ENCODE assay signal across 8 cellular contexts in genomic region chr15:99731336-99732267, GRCh38. TPM values are rescaled to one million over a fixed set of nuclear protein-coding genes. Genes with fewer than 3 reads are reported as not detected.
DNase-seq lines count a peak whose midpoint lies in the region; ATAC-seq and TF ChIP-seq lines count a peak whose summit lies in the region.

No MANE protein-coding gene starts in this region.

- POLR2A ChIA-PET in activated naive CD8-positive, alpha-beta T cell treated with anti-CD3 and anti-CD28 coated beads, Interleukin-2, amount 10 ng/mL, durations not matched to agents 7 days and 5 days (lab: Charles Lee): no interaction called here

- no peak for TF ChIP-seq CTCF in HFF-Myc (IDR thresholded peaks at IDR 0.05; ENCODE audit: low read depth, low read length, missing control alignments)

- H3K4me1 Mint-ChIP-seq in activated naive CD8-positive, alpha-beta T cell treated with anti-CD3 and anti-CD28 coated beads, Interleukin-2, amount 10 ng/mL, durations not matched to agents 7 days and 5 days: peaks cover 20% of the 10 kb centered on the region

- no peak for ATAC-seq in activated naive CD8-positive, alpha-beta T cell treated with anti-CD3 and anti-CD28 coated beads, Interleukin-2, amount 10 ng/mL, durations not matched to agents 7 days and 5 days (ENCODE audit: low read depth)
- ATAC-seq in HG03097 (IDR thresholded peaks at IDR 0.05; ENCODE audit: low FRiP score, unreplicated experiment): no peak
- ATAC-seq in GM18858 (IDR thresholded peaks at IDR 0.05; ENCODE audit: unreplicated experiment): no peak

- H3K27ac Mint-ChIP-seq in activated naive CD8-positive, alpha-beta T cell treated with anti-CD3 and anti-CD28 coated beads, Interleukin-2, amount 10 ng/mL, durations not matched to agents 7 days and 5 days: no peak overlapping the region

- no peak overlapping the region for H3K27ac ChIP-seq in skeletal muscle tissue (ENCODE audit: low read depth, low read length)

- peak overlapping the region; percentile 83 to 92 (median 84) for H3K9ac ChIP-seq in skeletal muscle tissue (ENCODE audit: low read depth in 1 of 3, low read length in 3 of 3)

- DNase-seq in HFF-Myc (ENCODE audit: extremely low read depth, low read depth): no peak
- no peak for DNase-seq in activated naive CD8-positive, alpha-beta T cell treated with anti-CD3 and anti-CD28 coated beads, Interleukin-2, amount 10 ng/mL, durations not matched to agents 7 days and 5 days
- DNase-seq in NCI-H1930 (lab: John Stamatoyannopoulos, UW): no peak
- no peak for DNase-seq in NCI-H2029 treated with DMSO at 0.1 percent for 48 hours (lab: John Stamatoyannopoulos, UW)

- no peaks in the 10 kb centered on the region for H3K27me3 Mint-ChIP-seq in activated naive CD8-positive, alpha-beta T cell treated with anti-CD3 and anti-CD28 coated beads, Interleukin-2, amount 10 ng/mL, durations not matched to agents 7 days and 5 days

- H3K36me3 Mint-ChIP-seq in activated naive CD8-positive, alpha-beta T cell treated with anti-CD3 and anti-CD28 coated beads, Interleukin-2, amount 10 ng/mL, durations not matched to agents 7 days and 5 days: peaks cover 5% of the 10 kb centered on the region

- peaks cover 0 to 9% (median 2%) of the 10 kb centered on the region in 3 donors for H3K36me3 ChIP-seq in skeletal muscle tissue (ENCODE audit: control insufficient read depth in 3 of 3, insufficient read depth in 3 of 3, low read length in 3 of 3)

- peak overlapping the region; percentile 84 for H3K4me3 Mint-ChIP-seq in activated naive CD8-positive, alpha-beta T cell treated with anti-CD3 and anti-CD28 coated beads, Interleukin-2, amount 10 ng/mL, durations not matched to agents 7 days and 5 days

- peak overlapping the region; percentile 60 for H3K4me3 ChIP-seq in HFF-Myc (replicated peaks; ENCODE audit: low read depth, low read length)
- peak overlapping the region; percentile 67 for H3K4me3 ChIP-seq in iPS-11a (ENCODE audit: low read depth, low read length)
- H3K4me3 ChIP-seq in skeletal muscle tissue (ENCODE audit: low read length in 3 of 3): peak overlapping the region in 2 of 3 donors; percentile 77 to 83

- H3K27me3 ChIP-seq in skeletal muscle tissue (ENCODE audit: control insufficient read depth in 3 of 3, insufficient read depth in 3 of 3, low read length in 3 of 3): no peaks in the 10 kb centered on the region

- peaks cover 27 to 42% (median 30%) of the 10 kb centered on the region in 3 donors for H3K4me1 ChIP-seq in skeletal muscle tissue (ENCODE audit: control insufficient read depth in 3 of 3, insufficient read depth in 3 of 3, low read length in 3 of 3)

- H3K9me3 Mint-ChIP-seq in activated naive CD8-positive, alpha-beta T cell treated with anti-CD3 and anti-CD28 coated beads, Interleukin-2, amount 10 ng/mL, durations not matched to agents 7 days and 5 days: no peaks in the 10 kb centered on the region

- no peaks in the 10 kb centered on the region for H3K9me3 ChIP-seq in skeletal muscle tissue (ENCODE audit: control insufficient read depth in 3 of 3, low read length in 3 of 3)

RNA-seq across cellular contexts. Expression of gene LYSMD4, which starts 1.6 kb away (rescaled TPM):
- 10 to 100 TPM; 11.6 to 12.6 TPM for total RNA-seq in activated naive CD8-positive, alpha-beta T cell treated with anti-CD3 and anti-CD28 coated beads, Interleukin-2, amount 10 ng/mL, durations not matched to agents 7 days and 5 days
- total RNA-seq in skeletal muscle tissue: 11.0 TPM
